2 cellular contexts compared by ENCODE assay signal in genomic region chr13:99601535-99601934, GRCh38.
A peak's percentile ranks its signal among the peaks of the same experiment; 100 is the strongest.
TF ChIP-seq lines count a peak whose summit lies in the region.

No MANE protein-coding gene starts in this region.

TF ChIP-seq in HepG2, 621 proteins besides CTCF, POLR2A, EP300 and RAD21 (continues in another document):
- no peak for TF ChIP-seq ZKSCAN5 (CRISPR knock-in tag; IDR thresholded peaks at IDR 0.05)
- TF ChIP-seq ZSCAN31 (CRISPR knock-in tag; IDR thresholded peaks at IDR 0.05; ENCODE audit: low read depth) = no peak
- TF ChIP-seq GMEB1 (CRISPR knock-in tag; IDR thresholded peaks at IDR 0.05; ENCODE audit: borderline replicate concordance) = no peak
- no peak for TF ChIP-seq SPEN (CRISPR knock-in tag; IDR thresholded peaks at IDR 0.05; ENCODE audit: low read depth)
- TF ChIP-seq ZNF562 (CRISPR knock-in tag; IDR thresholded peaks at IDR 0.05; ENCODE audit: borderline replicate concordance) = no peak
- no peak for TF ChIP-seq NFRKB (IDR thresholded peaks at IDR 0.05)
- no peak for TF ChIP-seq ARID4A (CRISPR knock-in tag; IDR thresholded peaks at IDR 0.05; ENCODE audit: borderline replicate concordance)
- no peak for TF ChIP-seq CHD4 (IDR thresholded peaks at IDR 0.05; ENCODE audit: borderline replicate concordance, low read length)
- no peak for TF ChIP-seq SMAD9 (CRISPR knock-in tag; IDR thresholded peaks at IDR 0.05)
- TF ChIP-seq, protein P1, sequence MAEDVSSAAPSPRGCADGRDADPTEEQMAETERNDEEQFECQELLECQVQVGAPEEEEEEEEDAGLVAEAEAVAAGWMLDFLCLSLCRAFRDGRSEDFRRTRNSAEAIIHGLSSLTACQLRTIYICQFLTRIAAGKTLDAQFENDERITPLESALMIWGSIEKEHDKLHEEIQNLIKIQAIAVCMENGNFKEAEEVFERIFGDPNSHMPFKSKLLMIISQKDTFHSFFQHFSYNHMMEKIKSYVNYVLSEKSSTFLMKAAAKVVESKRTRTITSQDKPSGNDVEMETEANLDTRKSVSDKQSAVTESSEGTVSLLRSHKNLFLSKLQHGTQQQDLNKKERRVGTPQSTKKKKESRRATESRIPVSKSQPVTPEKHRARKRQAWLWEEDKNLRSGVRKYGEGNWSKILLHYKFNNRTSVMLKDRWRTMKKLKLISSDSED (CRISPR knock-in tag; IDR thresholded peaks at IDR 0.05) = no peak
- TF ChIP-seq ZNF557 (CRISPR knock-in tag; IDR thresholded peaks at IDR 0.05) = no peak
- TF ChIP-seq ZNF589 (CRISPR knock-in tag; conservative IDR thresholded peaks at IDR 0.05) = no peak
- TF ChIP-seq, protein P2, sequence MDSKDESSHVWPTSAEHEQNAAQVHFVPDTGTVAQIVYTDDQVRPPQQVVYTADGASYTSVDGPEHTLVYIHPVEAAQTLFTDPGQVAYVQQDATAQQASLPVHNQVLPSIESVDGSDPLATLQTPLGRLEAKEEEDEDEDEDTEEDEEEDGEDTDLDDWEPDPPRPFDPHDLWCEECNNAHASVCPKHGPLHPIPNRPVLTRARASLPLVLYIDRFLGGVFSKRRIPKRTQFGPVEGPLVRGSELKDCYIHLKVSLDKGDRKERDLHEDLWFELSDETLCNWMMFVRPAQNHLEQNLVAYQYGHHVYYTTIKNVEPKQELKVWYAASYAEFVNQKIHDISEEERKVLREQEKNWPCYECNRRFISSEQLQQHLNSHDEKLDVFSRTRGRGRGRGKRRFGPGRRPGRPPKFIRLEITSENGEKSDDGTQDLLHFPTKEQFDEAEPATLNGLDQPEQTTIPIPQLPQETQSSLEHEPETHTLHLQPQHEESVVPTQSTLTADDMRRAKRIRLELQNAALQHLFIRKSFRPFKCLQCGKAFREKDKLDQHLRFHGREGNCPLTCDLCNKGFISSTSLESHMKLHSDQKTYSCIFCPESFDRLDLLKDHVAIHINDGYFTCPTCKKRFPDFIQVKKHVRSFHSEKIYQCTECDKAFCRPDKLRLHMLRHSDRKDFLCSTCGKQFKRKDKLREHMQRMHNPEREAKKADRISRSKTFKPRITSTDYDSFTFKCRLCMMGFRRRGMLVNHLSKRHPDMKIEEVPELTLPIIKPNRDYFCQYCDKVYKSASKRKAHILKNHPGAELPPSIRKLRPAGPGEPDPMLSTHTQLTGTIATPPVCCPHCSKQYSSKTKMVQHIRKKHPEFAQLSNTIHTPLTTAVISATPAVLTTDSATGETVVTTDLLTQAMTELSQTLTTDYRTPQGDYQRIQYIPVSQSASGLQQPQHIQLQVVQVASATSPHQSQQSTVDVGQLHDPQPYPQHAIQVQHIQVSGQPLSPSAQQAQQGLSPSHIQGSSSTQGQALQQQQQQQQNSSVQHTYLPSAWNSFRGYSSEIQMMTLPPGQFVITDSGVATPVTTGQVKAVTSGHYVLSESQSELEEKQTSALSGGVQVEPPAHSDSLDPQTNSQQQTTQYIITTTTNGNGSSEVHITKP (CRISPR knock-in tag; IDR thresholded peaks at IDR 0.05; ENCODE audit: low read depth) = no peak
- no peak for TF ChIP-seq CEBPB (IDR thresholded peaks at IDR 0.05; ENCODE audit: borderline replicate concordance, low read depth, low read length)
- TF ChIP-seq, protein P3, sequence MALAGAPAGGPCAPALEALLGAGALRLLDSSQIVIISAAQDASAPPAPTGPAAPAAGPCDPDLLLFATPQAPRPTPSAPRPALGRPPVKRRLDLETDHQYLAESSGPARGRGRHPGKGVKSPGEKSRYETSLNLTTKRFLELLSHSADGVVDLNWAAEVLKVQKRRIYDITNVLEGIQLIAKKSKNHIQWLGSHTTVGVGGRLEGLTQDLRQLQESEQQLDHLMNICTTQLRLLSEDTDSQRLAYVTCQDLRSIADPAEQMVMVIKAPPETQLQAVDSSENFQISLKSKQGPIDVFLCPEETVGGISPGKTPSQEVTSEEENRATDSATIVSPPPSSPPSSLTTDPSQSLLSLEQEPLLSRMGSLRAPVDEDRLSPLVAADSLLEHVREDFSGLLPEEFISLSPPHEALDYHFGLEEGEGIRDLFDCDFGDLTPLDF (CRISPR knock-in tag; IDR thresholded peaks at IDR 0.05) = no peak

TF ChIP-seq in GM12878, 131 proteins besides CTCF, POLR2A, EP300 and RAD21:
- TF ChIP-seq JUND (IDR thresholded peaks at IDR 0.05; ENCODE audit: low read depth, low read length) (no peak), RUNX3 (IDR thresholded peaks at IDR 0.05; ENCODE audit: low read length) (peak; percentile 21; the same call in 1 of the 2 replicates), SPI1 (IDR thresholded peaks at IDR 0.05; ENCODE audit: borderline replicate concordance, insufficient read depth, low read depth, low read length) (peak; percentile 52; the same call in 1 of the 2 replicates), ZBTB40 (IDR thresholded peaks at IDR 0.05; ENCODE audit: borderline replicate concordance) (no peak), IKZF2 (IDR thresholded peaks at IDR 0.05) (no peak), RBBP5 (conservative IDR thresholded peaks at IDR 0.05) (no peak), ZBED1 (IDR thresholded peaks at IDR 0.05; ENCODE audit: borderline replicate concordance) (no peak), CBFB (IDR thresholded peaks at IDR 0.05; ENCODE audit: low read depth) (no peak), CHD1 (IDR thresholded peaks at IDR 0.05; ENCODE audit: low read depth, low read length) (no peak), CBX3 (IDR thresholded peaks at IDR 0.05; ENCODE audit: borderline replicate concordance, low read depth) (no peak), BMI1 (IDR thresholded peaks at IDR 0.05; ENCODE audit: borderline replicate concordance) (no peak), LARP7 (IDR thresholded peaks at IDR 0.05) (no peak)
- TF ChIP-seq, protein P4, sequence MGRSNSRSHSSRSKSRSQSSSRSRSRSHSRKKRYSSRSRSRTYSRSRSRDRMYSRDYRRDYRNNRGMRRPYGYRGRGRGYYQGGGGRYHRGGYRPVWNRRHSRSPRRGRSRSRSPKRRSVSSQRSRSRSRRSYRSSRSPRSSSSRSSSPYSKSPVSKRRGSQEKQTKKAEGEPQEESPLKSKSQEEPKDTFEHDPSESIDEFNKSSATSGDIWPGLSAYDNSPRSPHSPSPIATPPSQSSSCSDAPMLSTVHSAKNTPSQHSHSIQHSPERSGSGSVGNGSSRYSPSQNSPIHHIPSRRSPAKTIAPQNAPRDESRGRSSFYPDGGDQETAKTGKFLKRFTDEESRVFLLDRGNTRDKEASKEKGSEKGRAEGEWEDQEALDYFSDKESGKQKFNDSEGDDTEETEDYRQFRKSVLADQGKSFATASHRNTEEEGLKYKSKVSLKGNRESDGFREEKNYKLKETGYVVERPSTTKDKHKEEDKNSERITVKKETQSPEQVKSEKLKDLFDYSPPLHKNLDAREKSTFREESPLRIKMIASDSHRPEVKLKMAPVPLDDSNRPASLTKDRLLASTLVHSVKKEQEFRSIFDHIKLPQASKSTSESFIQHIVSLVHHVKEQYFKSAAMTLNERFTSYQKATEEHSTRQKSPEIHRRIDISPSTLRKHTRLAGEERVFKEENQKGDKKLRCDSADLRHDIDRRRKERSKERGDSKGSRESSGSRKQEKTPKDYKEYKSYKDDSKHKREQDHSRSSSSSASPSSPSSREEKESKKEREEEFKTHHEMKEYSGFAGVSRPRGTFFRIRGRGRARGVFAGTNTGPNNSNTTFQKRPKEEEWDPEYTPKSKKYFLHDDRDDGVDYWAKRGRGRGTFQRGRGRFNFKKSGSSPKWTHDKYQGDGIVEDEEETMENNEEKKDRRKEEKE (IDR thresholded peaks at IDR 0.05) = no peak
- TF ChIP-seq, protein P5, sequence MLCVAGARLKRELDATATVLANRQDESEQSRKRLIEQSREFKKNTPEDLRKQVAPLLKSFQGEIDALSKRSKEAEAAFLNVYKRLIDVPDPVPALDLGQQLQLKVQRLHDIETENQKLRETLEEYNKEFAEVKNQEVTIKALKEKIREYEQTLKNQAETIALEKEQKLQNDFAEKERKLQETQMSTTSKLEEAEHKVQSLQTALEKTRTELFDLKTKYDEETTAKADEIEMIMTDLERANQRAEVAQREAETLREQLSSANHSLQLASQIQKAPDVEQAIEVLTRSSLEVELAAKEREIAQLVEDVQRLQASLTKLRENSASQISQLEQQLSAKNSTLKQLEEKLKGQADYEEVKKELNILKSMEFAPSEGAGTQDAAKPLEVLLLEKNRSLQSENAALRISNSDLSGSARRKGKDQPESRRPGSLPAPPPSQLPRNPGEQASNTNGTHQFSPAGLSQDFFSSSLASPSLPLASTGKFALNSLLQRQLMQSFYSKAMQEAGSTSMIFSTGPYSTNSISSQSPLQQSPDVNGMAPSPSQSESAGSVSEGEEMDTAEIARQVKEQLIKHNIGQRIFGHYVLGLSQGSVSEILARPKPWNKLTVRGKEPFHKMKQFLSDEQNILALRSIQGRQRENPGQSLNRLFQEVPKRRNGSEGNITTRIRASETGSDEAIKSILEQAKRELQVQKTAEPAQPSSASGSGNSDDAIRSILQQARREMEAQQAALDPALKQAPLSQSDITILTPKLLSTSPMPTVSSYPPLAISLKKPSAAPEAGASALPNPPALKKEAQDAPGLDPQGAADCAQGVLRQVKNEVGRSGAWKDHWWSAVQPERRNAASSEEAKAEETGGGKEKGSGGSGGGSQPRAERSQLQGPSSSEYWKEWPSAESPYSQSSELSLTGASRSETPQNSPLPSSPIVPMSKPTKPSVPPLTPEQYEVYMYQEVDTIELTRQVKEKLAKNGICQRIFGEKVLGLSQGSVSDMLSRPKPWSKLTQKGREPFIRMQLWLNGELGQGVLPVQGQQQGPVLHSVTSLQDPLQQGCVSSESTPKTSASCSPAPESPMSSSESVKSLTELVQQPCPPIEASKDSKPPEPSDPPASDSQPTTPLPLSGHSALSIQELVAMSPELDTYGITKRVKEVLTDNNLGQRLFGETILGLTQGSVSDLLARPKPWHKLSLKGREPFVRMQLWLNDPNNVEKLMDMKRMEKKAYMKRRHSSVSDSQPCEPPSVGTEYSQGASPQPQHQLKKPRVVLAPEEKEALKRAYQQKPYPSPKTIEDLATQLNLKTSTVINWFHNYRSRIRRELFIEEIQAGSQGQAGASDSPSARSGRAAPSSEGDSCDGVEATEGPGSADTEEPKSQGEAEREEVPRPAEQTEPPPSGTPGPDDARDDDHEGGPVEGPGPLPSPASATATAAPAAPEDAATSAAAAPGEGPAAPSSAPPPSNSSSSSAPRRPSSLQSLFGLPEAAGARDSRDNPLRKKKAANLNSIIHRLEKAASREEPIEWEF (IDR thresholded peaks at IDR 0.05; ENCODE audit: insufficient replicate concordance, low read depth, low read length) = no peak
- TF ChIP-seq, protein P6, sequence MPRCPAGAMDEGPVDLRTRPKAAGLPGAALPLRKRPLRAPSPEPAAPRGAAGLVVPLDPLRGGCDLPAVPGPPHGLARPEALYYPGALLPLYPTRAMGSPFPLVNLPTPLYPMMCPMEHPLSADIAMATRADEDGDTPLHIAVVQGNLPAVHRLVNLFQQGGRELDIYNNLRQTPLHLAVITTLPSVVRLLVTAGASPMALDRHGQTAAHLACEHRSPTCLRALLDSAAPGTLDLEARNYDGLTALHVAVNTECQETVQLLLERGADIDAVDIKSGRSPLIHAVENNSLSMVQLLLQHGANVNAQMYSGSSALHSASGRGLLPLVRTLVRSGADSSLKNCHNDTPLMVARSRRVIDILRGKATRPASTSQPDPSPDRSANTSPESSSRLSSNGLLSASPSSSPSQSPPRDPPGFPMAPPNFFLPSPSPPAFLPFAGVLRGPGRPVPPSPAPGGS (IDR thresholded peaks at IDR 0.05; ENCODE audit: borderline replicate concordance, insufficient read depth, low read depth, low read length, poor library complexity, severe bottlenecking) = no peak
